Comparison of ENCODE assay signal across 8 cellular contexts in genomic region chr6:31901415-31901952, GRCh38. TPM values are rescaled to one million over a fixed set of nuclear protein-coding genes. Genes with fewer than 3 reads are reported as not detected.
DNase-seq lines count a peak whose midpoint lies in the region; ATAC-seq, FAIRE-seq and TF ChIP-seq lines count a peak whose summit lies in the region.

No MANE protein-coding gene starts in this region.

- H3K36me3 Mint-ChIP-seq in activated naive CD4-positive, alpha-beta T cell treated with anti-CD3 and anti-CD28 coated beads, Interleukin-2, amount 50 U/mL, for 24 hours, result no peaks in the 10 kb centered on the region
- H3K36me3 Mint-ChIP-seq in osteocyte (ENCODE audit: unreplicated experiment), result peaks cover under 1% of the 10 kb centered on the region

- TF ChIP-seq RAD21 in A549 (conservative IDR thresholded peaks at IDR 0.05 in 1 of 2, IDR thresholded peaks at IDR 0.05 in 1 of 2), result no peak

- CTCF ChIA-PET in A549 (lab: Yijun Ruan, JAX), result no interaction called here

- no peaks in the 10 kb centered on the region for H3K27me3 Mint-ChIP-seq in activated naive CD4-positive, alpha-beta T cell treated with anti-CD3 and anti-CD28 coated beads, Interleukin-2, amount 50 U/mL, for 24 hours
- peaks cover 4% of the 10 kb centered on the region for H3K27me3 Mint-ChIP-seq in osteocyte (ENCODE audit: unreplicated experiment)

- H3K4me2 ChIP-seq in A549, result peak overlapping the region; percentile 66

- H3K4me3 ChIP-seq in A549 (peak overlapping the region; percentile 90), upper lobe of left lung (peak overlapping the region; percentile 25 to 86 (median 80))

- TF ChIP-seq EP300 in A549 (IDR thresholded peaks at IDR 0.05), result no peak
- TF ChIP-seq EP300 in upper lobe of left lung (IDR thresholded peaks at IDR 0.05), result no peak

- H3K27ac ChIP-seq in A549 (peak overlapping the region; percentile 98), upper lobe of left lung (peak overlapping the region; percentile 67 to 89 (median 82))

- H3K36me3 ChIP-seq in upper lobe of left lung, result no peaks in the 10 kb centered on the region

- intact Hi-C loops in Right ventricle myocardium superior (cut with DNase I), result no loop called here

- WGBS in A549 (ENCODE audit: missing lambda C conversion rate), result 2% methylated on average over 10 of the region's 45 CpGs
- WGBS in upper lobe of left lung, 2 donors, result 1% methylated on average over 26 of the region's 45 CpGs; no CpG with 5 or more reads in 1 of the 2 donors

- H3K27ac Mint-ChIP-seq in activated naive CD4-positive, alpha-beta T cell treated with anti-CD3 and anti-CD28 coated beads, Interleukin-2, amount 50 U/mL, for 24 hours, result no peak overlapping the region
- H3K27ac Mint-ChIP-seq in osteocyte (ENCODE audit: unreplicated experiment), result peak overlapping the region; percentile 41

- ATAC-seq in A549 (peak; percentile 8 to 23; a peak in 3 of 6 replicates), Right ventricle myocardium superior (ENCODE audit: poor library complexity) (peak; percentile 29), upper lobe of left lung (ENCODE audit: low FRiP score in 2 of 2) (peak in 1 of 2 donors; percentile 37), HG02884 (IDR thresholded peaks at IDR 0.05; ENCODE audit: unreplicated experiment) (no peak)

- H3K4me3 Mint-ChIP-seq in activated naive CD4-positive, alpha-beta T cell treated with anti-CD3 and anti-CD28 coated beads, Interleukin-2, amount 50 U/mL, for 24 hours, result peak overlapping the region; percentile 47
- peak overlapping the region; percentile 82 for H3K4me3 Mint-ChIP-seq in osteocyte (ENCODE audit: unreplicated experiment)

- TF ChIP-seq CTCF in A549 (IDR thresholded peaks at IDR 0.05) (no peak), osteocyte (IDR thresholded peaks at IDR 0.05) (no peak), upper lobe of left lung (IDR thresholded peaks at IDR 0.05) (no peak)

- FAIRE-seq in A549 (lab: Jason Lieb, UNC), result no peak

- DNase-seq in A549 (ENCODE audit: low read depth in 1 of 2, low spot score in 1 of 2) (peak; percentile 31 to 41), Right ventricle myocardium superior (peak; percentile 73), osteocyte (ENCODE audit: extremely low spot score, unreplicated experiment) (no peak), upper lobe of left lung (peak; percentile 41 to 92)

- H3K4me1 Mint-ChIP-seq in activated naive CD4-positive, alpha-beta T cell treated with anti-CD3 and anti-CD28 coated beads, Interleukin-2, amount 50 U/mL, for 24 hours, result peaks cover 30% of the 10 kb centered on the region
- peaks cover 22% of the 10 kb centered on the region for H3K4me1 Mint-ChIP-seq in osteocyte (ENCODE audit: unreplicated experiment)

- no peaks in the 10 kb centered on the region for H3K9me3 Mint-ChIP-seq in activated naive CD4-positive, alpha-beta T cell treated with anti-CD3 and anti-CD28 coated beads, Interleukin-2, amount 50 U/mL, for 24 hours
- H3K9me3 Mint-ChIP-seq in osteocyte (ENCODE audit: unreplicated experiment), result no peaks in the 10 kb centered on the region

- in situ Hi-C loops in GM18951 (cut with MboI; ENCODE audit: low sequenced_read_pairs, unreplicated experiment), result no loop called here

- no peaks in the 10 kb centered on the region for H3K9me3 ChIP-seq in A549
- no peaks in the 10 kb centered on the region for H3K9me3 ChIP-seq in upper lobe of left lung

- TF ChIP-seq POLR2A in A549 (IDR thresholded peaks at IDR 0.05; ENCODE audit: low read length), result no peak
- peak; percentile 20 for TF ChIP-seq POLR2A in GM18951 (IDR thresholded peaks at IDR 0.05; ENCODE audit: extremely low read depth, insufficient read depth, insufficient read length)
- TF ChIP-seq POLR2A in upper lobe of left lung (IDR thresholded peaks at IDR 0.05), result no peak

- POLR2A ChIA-PET in A549 (lab: Yijun Ruan, JAX), result interaction anchor here (0.6 to 0.9 kb wide), 2 partner anchors 18 to 920 kb away, joined by 3 read pairs; no protein-coding TSS in a partner anchor

- no peaks in the 10 kb centered on the region for H3K27me3 ChIP-seq in upper lobe of left lung

- peaks cover 19% of the 10 kb centered on the region for H3K4me1 ChIP-seq in A549
- peaks cover 23 to 55% (median 39%) of the 10 kb centered on the region in 4 donors for H3K4me1 ChIP-seq in upper lobe of left lung

TF ChIP-seq in A549, 52 proteins besides CTCF, POLR2A, EP300 and RAD21 (continues in another document):
- TF ChIP-seq BHLHE40 (IDR thresholded peaks at IDR 0.05; ENCODE audit: low read depth, low read length) (no peak), ZSCAN20 (CRISPR knock-in tag; IDR thresholded peaks at IDR 0.05) (no peak), CEBPB (IDR thresholded peaks at IDR 0.05) (no peak), HEYL (CRISPR knock-in tag; IDR thresholded peaks at IDR 0.05) (no peak)
- TF ChIP-seq, protein P1, sequence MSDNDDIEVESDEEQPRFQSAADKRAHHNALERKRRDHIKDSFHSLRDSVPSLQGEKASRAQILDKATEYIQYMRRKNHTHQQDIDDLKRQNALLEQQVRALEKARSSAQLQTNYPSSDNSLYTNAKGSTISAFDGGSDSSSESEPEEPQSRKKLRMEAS (IDR thresholded peaks at IDR 0.05), result peak; percentile 10; the same call in 1 of the 2 replicates

RNA-seq across cellular contexts. Expression of gene ZBTB12, which starts 0.4 kb away (rescaled TPM):
- polyA plus RNA-seq in A549 (2011; rRNA removed) (2.2 and 2.9 TPM in 2 replicates), A549 (2017; fragmentation: RNase III; extraction: RNeasy Plus Mini Kit Qiagen cat#74134 plus additional on column Dnase treatment) (8.4 to 10.1 TPM (median 10.0 TPM) in 3 replicates)
- 4.6 and 6.8 TPM in 2 replicates for polyA plus RNA-seq in A549 (2012; cell fraction: cytosol; rRNA removed)
- 3.6 and 5.4 TPM in 2 replicates for polyA plus RNA-seq in A549 (2012; cell fraction: nucleus; rRNA removed)
- 3.2 and 6.5 TPM in 2 replicates for polyA minus RNA-seq in A549 (2011; rRNA and poly(A)+ RNA removed)
- 25.9 TPM for polyA plus RNA-seq in PFSK-1 (2012; ENCODE audit: insufficient read length, low read depth)
- total RNA-seq in Right ventricle myocardium superior (3.1 TPM), osteocyte (8.3 and 8.8 TPM in 2 replicates), upper lobe of left lung (1 to 10 TPM; 1.0 to 7.5 (median 2.2) TPM)

RNA-seq across cellular contexts. Expression of gene EHMT2, which starts 4.0 kb away (rescaled TPM):
- polyA plus RNA-seq in A549 (2011; rRNA removed), result 15.4 and 16.4 TPM in 2 replicates
- polyA plus RNA-seq in A549 (2012; cell fraction: cytosol; rRNA removed), result 52.0 and 56.0 TPM in 2 replicates
- polyA plus RNA-seq in A549 (2012; cell fraction: nucleus; rRNA removed), result 121 and 158 TPM in 2 replicates
- polyA plus RNA-seq in A549 (2017; fragmentation: RNase III; extraction: RNeasy Plus Mini Kit Qiagen cat#74134 plus additional on column Dnase treatment), result 27.0 to 32.3 TPM (median 30.9 TPM) in 3 replicates
- 30.7 and 36.5 TPM in 2 replicates for polyA minus RNA-seq in A549 (2011; rRNA and poly(A)+ RNA removed)
- polyA plus RNA-seq in PFSK-1 (2012; ENCODE audit: insufficient read length, low read depth), result 149 TPM
- total RNA-seq in Right ventricle myocardium superior, result 15.5 TPM
- total RNA-seq in osteocyte, result 62.4 and 66.7 TPM in 2 replicates
- total RNA-seq in upper lobe of left lung, result 10 to 100 TPM; 23.6 to 57.3 (median 41.7) TPM

RNA-seq across cellular contexts. Expression of gene SLC44A4, which starts 22.7 kb away (rescaled TPM):
- 0.24 and 0.27 TPM in 2 replicates for polyA plus RNA-seq in A549 (2011; rRNA removed)
- polyA plus RNA-seq in A549 (2012; cell fraction: cytosol; rRNA removed), result 0.05 and 0.12 TPM in 2 replicates
- 0.16 and 0.39 TPM in 2 replicates for polyA plus RNA-seq in A549 (2012; cell fraction: nucleus; rRNA removed)
- not detected in 3 replicates for polyA plus RNA-seq in A549 (2017; fragmentation: RNase III; extraction: RNeasy Plus Mini Kit Qiagen cat#74134 plus additional on column Dnase treatment)
- 0.17 and 0.24 TPM in 2 replicates for polyA minus RNA-seq in A549 (2011; rRNA and poly(A)+ RNA removed)
- polyA plus RNA-seq in PFSK-1 (2012; ENCODE audit: insufficient read length, low read depth), result 0.25 TPM
- not detected for total RNA-seq in Right ventricle myocardium superior
- total RNA-seq in osteocyte, result not detected in 2 replicates
- total RNA-seq in upper lobe of left lung, result 10 to 100 TPM; 19.1 to 84.2 (median 42.0) TPM

RNA-seq across cellular contexts. Expression of gene C2, which starts 26.0 kb away (rescaled TPM):
- polyA plus RNA-seq in A549 (2011; rRNA removed) (0.83 and 0.87 TPM in 2 replicates), A549 (2017; fragmentation: RNase III; extraction: RNeasy Plus Mini Kit Qiagen cat#74134 plus additional on column Dnase treatment) (0.22 to 0.41 TPM (median 0.36 TPM) in 3 replicates)
- 0.10 and 0.13 TPM in 2 replicates for polyA plus RNA-seq in A549 (2012; cell fraction: cytosol; rRNA removed)
- polyA plus RNA-seq in A549 (2012; cell fraction: nucleus; rRNA removed), result 0.13 and 0.31 TPM in 2 replicates
- polyA minus RNA-seq in A549 (2011; rRNA and poly(A)+ RNA removed), result 0.99 and 1.8 TPM in 2 replicates
- 49.8 TPM for polyA plus RNA-seq in PFSK-1 (2012; ENCODE audit: insufficient read length, low read depth)
- total RNA-seq in Right ventricle myocardium superior (7.6 TPM), osteocyte (2.3 and 2.4 TPM in 2 replicates), upper lobe of left lung (100 to 1,000 TPM; 119 to 322 (median 233) TPM)

RNA-seq across cellular contexts. Expression of gene NEU1, which starts 38.9 kb away (rescaled TPM):
- polyA plus RNA-seq in A549 (2011; rRNA removed) (15.8 and 20.6 TPM in 2 replicates), A549 (2017; fragmentation: RNase III; extraction: RNeasy Plus Mini Kit Qiagen cat#74134 plus additional on column Dnase treatment) (12.8 to 19.2 TPM (median 16.0 TPM) in 3 replicates)
- 14.4 and 16.9 TPM in 2 replicates for polyA plus RNA-seq in A549 (2012; cell fraction: cytosol; rRNA removed)
- polyA plus RNA-seq in A549 (2012; cell fraction: nucleus; rRNA removed), result 18.6 and 20.0 TPM in 2 replicates
- polyA minus RNA-seq in A549 (2011; rRNA and poly(A)+ RNA removed), result 13.0 and 16.0 TPM in 2 replicates
- polyA plus RNA-seq in PFSK-1 (2012; ENCODE audit: insufficient read length, low read depth), result 95.0 TPM
- total RNA-seq in Right ventricle myocardium superior (24.1 TPM), osteocyte (74.8 and 83.6 TPM in 2 replicates), upper lobe of left lung (10 to 100 TPM; 28.3 to 90.3 (median 64.6) TPM)

Comparison
In these comparisons a context has a peak if more than half of its experiments do, and no peak if none do; other contexts are left out.
1. RNA of gene SLC44A4, which starts 22.7 kb away (total RNA-seq): 19.1 to 84.2 TPM in upper lobe of left lung; not detected in osteocyte and not detected in Right ventricle myocardium superior (single experiment); every median in the first group is over 10 times any median in the second.